In genomic region chr5:103546858-103547257, GRCh38 we compare ENCODE assay signal across 26 cellular contexts. TPM values are rescaled to one million over a fixed set of nuclear protein-coding genes. Genes with fewer than 3 reads are reported as not detected.
DNase-seq lines count a peak whose midpoint lies in the region; ATAC-seq and TF ChIP-seq lines count a peak whose summit lies in the region.
"Had no signal": no experiment of that assay in that cellular context is flagged by ENCODE, and none has a peak within 500 bp of the region (broad histone marks: within the 10 kb centered on the region; RNA-seq: fewer than 3 reads in every experiment).

No MANE protein-coding gene starts in this region.

- no peak overlapping the region for H3K9ac ChIP-seq in KMS-11

- no peak overlapping the region for H3K4me3 ChIP-seq in KMS-11 (IDR thresholded peaks at IDR 0.05; ENCODE audit: insufficient read depth, low read depth, low read length)
- H3K4me3 ChIP-seq: skin epidermis had no signal

- DNase-seq in NCI-H187 treated with DMSO at 0.1 percent for 48 hours (lab: John Stamatoyannopoulos, UW) (peak; percentile 39), NCI-H187 (lab: John Stamatoyannopoulos, UW) (no peak), myocyte (ENCODE audit: low read depth) (peak; percentile 29), inferior parietal cortex (ENCODE audit: extremely low spot score) (no peak)
- DNase-seq: 8988T; activated CD4-positive, alpha-beta T cell treated with anti-CD3 and anti-CD28 coated beads for 1 hour; activated CD8-positive, alpha-beta T cell treated with anti-CD3 and anti-CD28 coated beads for 36 hours; activated effector memory CD4-positive, alpha-beta T cell treated with anti-CD3 and anti-CD28 coated beads, Interleukin-2, amount 50 U/mL, for 16 hours; activated naive CD8-positive, alpha-beta T cell treated with anti-CD3 and anti-CD28 coated beads, Interleukin-2, amount 50 U/mL, for 24 hours; activated T-cell treated with anti-CD3 and anti-CD28 coated beads for 4 hours; CD4-positive, CD25-positive, alpha-beta regulatory T cell; H9; KBM-7; left cardiac atrium; mesenchymal stem cell; NCI-H1436 treated with DMSO at 0.1 percent for 48 hours; NCI-H2171 treated with DMSO at 0.1 percent for 48 hours; NCI-H748 treated with DMSO at 0.1 percent for 48 hours; nucleus accumbens; RPMI8226; substantia nigra had no signal

- H3K4me1 ChIP-seq in KMS-11 (ENCODE audit: low read depth, poor library complexity, severe bottlenecking): peaks cover 19% of the 10 kb centered on the region

- H3K79me2 ChIP-seq in KMS-11 (ENCODE audit: insufficient read depth, low read depth): no peaks in the 10 kb centered on the region

- H4K20me1 ChIP-seq in KMS-11 (ENCODE audit: insufficient read depth): no peaks in the 10 kb centered on the region

- H3K36me3 ChIP-seq in KMS-11 (ENCODE audit: insufficient read depth): no peaks in the 10 kb centered on the region

- no peaks in the 10 kb centered on the region for H3K27me3 ChIP-seq in KMS-11 (ENCODE audit: insufficient read depth, low read depth)

- 0 out of 2 replicates have a peak overlapping the region, but pooled peaks have one; percentile 21 for H2AFZ ChIP-seq in KMS-11 (ENCODE audit: low read depth)

- TF ChIP-seq CTCF in KMS-11 (conservative IDR thresholded peaks at IDR 0.05; ENCODE audit: low read depth, low read length): no peak

- peak overlapping the region; percentile 14; the same call in 1 of the 2 replicates for H3K4me2 ChIP-seq in KMS-11

- H3K27ac ChIP-seq in KMS-11: no peak overlapping the region; the same call in 1 of the 2 replicates
- H3K27ac ChIP-seq: skin epidermis had no signal

- ATAC-seq in GM21717 (IDR thresholded peaks at IDR 0.05; ENCODE audit: unreplicated experiment): peak; percentile 78
- no peak for ATAC-seq in GM18861 (IDR thresholded peaks at IDR 0.05; ENCODE audit: unreplicated experiment)
- no peak for ATAC-seq in SK-N-SH treated with all-trans-retinoic acid at 6 μM for 48 hours
- ATAC-seq: activated CD8-positive, alpha-beta T cell treated with anti-CD3 and anti-CD28 coated beads for 36 hours; activated naive CD8-positive, alpha-beta T cell treated with anti-CD3 and anti-CD28 coated beads, Interleukin-2, amount 50 U/mL, for 24 hours; left cardiac atrium had no signal

TF ChIP-seq in SK-N-SH treated with all-trans-retinoic acid at 6 μM for 48 hours, 23 proteins besides CTCF, POLR2A, EP300 and RAD21:
- TF ChIP-seq PATZ1 (CRISPR knock-in tag; IDR thresholded peaks at IDR 0.05; ENCODE audit: borderline replicate concordance) (no peak), ESRRG (CRISPR knock-in tag; IDR thresholded peaks at IDR 0.05) (no peak), CREB5 (CRISPR knock-in tag; IDR thresholded peaks at IDR 0.05; ENCODE audit: low read depth) (no peak), ZC3H10 (CRISPR knock-in tag; IDR thresholded peaks at IDR 0.05) (no peak), CSDC2 (CRISPR knock-in tag; IDR thresholded peaks at IDR 0.05) (no peak)

RNA-seq across cellular contexts. Expression of gene NUDT12, which starts 15.7 kb away (rescaled TPM):
- 20.2 and 26.7 TPM in 2 replicates for total RNA-seq in myocyte
- 4.1 TPM for polyA plus RNA-seq in myocyte (2012)
- total RNA-seq: CD4-positive, CD25-positive, alpha-beta regulatory T cell had no signal

Comparison
In these comparisons a context has a peak if more than half of its experiments do, and no peak if none do; other contexts are left out.
1. DNase-seq: peak in NCI-H187 treated with DMSO at 0.1 percent for 48 hours (single experiment) and myocyte (single experiment); none in NCI-H187 (0 of 2) and inferior parietal cortex (single experiment).